8 cellular contexts compared by ENCODE assay signal in the genomic region with DNA sequence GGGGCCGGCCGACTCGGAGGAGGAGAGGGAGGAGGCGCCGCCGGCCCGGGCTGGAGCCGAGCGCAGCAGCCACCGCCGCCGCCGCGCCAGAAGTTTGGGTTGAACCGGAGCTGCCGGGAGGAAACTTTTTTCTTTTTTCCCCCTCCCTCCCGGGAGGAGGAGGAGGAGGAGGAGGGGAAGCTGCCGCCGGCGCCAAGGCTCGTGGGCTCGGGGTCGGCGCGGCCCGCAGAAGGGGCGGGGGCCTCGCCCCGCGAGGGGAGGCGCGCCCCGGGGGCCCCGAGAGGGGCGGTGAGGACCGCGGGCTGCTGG. TPM values are rescaled to one million over a fixed set of nuclear protein-coding genes. Genes with fewer than 3 reads are reported as not detected.
A peak's percentile ranks its signal among the peaks of the same experiment; 100 is the strongest.
DNase-seq lines count a peak whose midpoint lies in the region; ATAC-seq, FAIRE-seq and TF ChIP-seq lines count a peak whose summit lies in the region.

No MANE protein-coding gene starts in this region.

- H4K20me1 ChIP-seq in MM.1S (ENCODE audit: insufficient read depth, low read length): no peaks in the 10 kb centered on the region

- no peak for FAIRE-seq in frontal cortex (lab: Jason Lieb, UNC)

- H3K4me1 ChIP-seq in MM.1S (ENCODE audit: low read length) (peaks cover 18% of the 10 kb centered on the region), endodermal cell (ENCODE audit: control insufficient read depth, insufficient read depth, low read length) (peaks cover 3% of the 10 kb centered on the region), neuron (ENCODE audit: insufficient read depth, low read length) (peaks cover 21% of the 10 kb centered on the region)

- no peak overlapping the region for H3K27ac Mint-ChIP-seq in endodermal cell

- H3K36me3 Mint-ChIP-seq in endodermal cell (ENCODE audit: low read depth): no peaks in the 10 kb centered on the region

- peaks cover 9% of the 10 kb centered on the region; the same call in 1 of the 2 replicates for H3K27me3 ChIP-seq in MM.1S (replicated peaks; ENCODE audit: insufficient read depth, low read length)
- H3K27me3 ChIP-seq in endodermal cell (ENCODE audit: control insufficient read depth, insufficient read depth, low read length, poor library complexity, severe bottlenecking): peaks cover 10% of the 10 kb centered on the region
- H3K27me3 ChIP-seq in neuron (ENCODE audit: insufficient read depth, low read length): no peaks in the 10 kb centered on the region

- H3F3A ChIP-seq in MM.1S (ENCODE audit: insufficient read depth, low read length): peaks cover 21% of the 10 kb centered on the region

- H3K79me2 ChIP-seq in MM.1S (ENCODE audit: low read length): no peaks in the 10 kb centered on the region

- no peak for ATAC-seq in GM21367 (IDR thresholded peaks at IDR 0.05; ENCODE audit: unreplicated experiment)
- ATAC-seq in HG03439 (IDR thresholded peaks at IDR 0.05; ENCODE audit: unreplicated experiment): no peak

- H2AFZ ChIP-seq in MM.1S (ENCODE audit: low read length) (no peak overlapping the region), neuron (ENCODE audit: low read depth, low read length) (no peak overlapping the region)

- peak overlapping the region; percentile 89 for H3K4me3 Mint-ChIP-seq in endodermal cell

- H3K9me3 ChIP-seq in MM.1S (replicated peaks; ENCODE audit: insufficient read depth, low read length): no peaks in the 10 kb centered on the region
- no peaks in the 10 kb centered on the region for H3K9me3 ChIP-seq in endodermal cell (ENCODE audit: control insufficient read depth, low read length)
- H3K9me3 ChIP-seq in neuron (ENCODE audit: low read length): no peaks in the 10 kb centered on the region

- no peak for TF ChIP-seq CTCF in AG10803 (conservative IDR thresholded peaks at IDR 0.05; ENCODE audit: low read length)
- TF ChIP-seq CTCF in MM.1S (IDR thresholded peaks at IDR 0.05; ENCODE audit: low read length): no peak
- no peak for TF ChIP-seq CTCF in endodermal cell (conservative IDR thresholded peaks at IDR 0.05)

- peak overlapping the region; percentile 93 for H3K4me3 ChIP-seq in AG10803 (ENCODE audit: low read length)
- H3K4me3 ChIP-seq in MM.1S (ENCODE audit: low read length): peak overlapping the region; percentile 33
- peak overlapping the region; percentile 56 for H3K4me3 ChIP-seq in endodermal cell (ENCODE audit: low read length)
- peak overlapping the region; percentile 49 for H3K4me3 ChIP-seq in neuron (ENCODE audit: low read length)

- WGBS in endodermal cell (ENCODE audit: insufficient coverage in 1 of 2, insufficient read length in 1 of 2), 2 experiments: 0% methylated on average over 29 of the region's 37 CpGs; no CpG with 5 or more reads in 1 of the 2 experiments

- H3K27me3 Mint-ChIP-seq in endodermal cell (ENCODE audit: insufficient read depth): peaks cover 14% of the 10 kb centered on the region

- H3K9me2 ChIP-seq in MM.1S (replicated peaks; ENCODE audit: insufficient read depth, low read length): no peaks in the 10 kb centered on the region

- no peaks in the 10 kb centered on the region for H3K9me3 Mint-ChIP-seq in endodermal cell

- H3K27ac ChIP-seq in MM.1S (ENCODE audit: low read length) (no peak overlapping the region), endodermal cell (ENCODE audit: low read depth, low read length) (peak overlapping the region; percentile 40)

- DNase-seq in AG10803 (ENCODE audit: low read depth) (no peak), MM.1S (no peak), endodermal cell (no peak), mesenteric fat pad (ENCODE audit: low spot score) (no peak), frontal cortex (ENCODE audit: low spot score in 2 of 2) (no peak)

- H3K9ac ChIP-seq in MM.1S (ENCODE audit: low read length): no peak overlapping the region
- H3K9ac ChIP-seq in endodermal cell (ENCODE audit: extremely low read depth, low read length, poor library complexity, severe bottlenecking): no peak overlapping the region

- peaks cover 50% of the 10 kb centered on the region for H3K4me1 Mint-ChIP-seq in endodermal cell

- H3K4me2 ChIP-seq in MM.1S (ENCODE audit: low read depth, low read length): no peak overlapping the region

- H3K36me3 ChIP-seq in MM.1S (replicated peaks; ENCODE audit: insufficient read depth, low read length) (no peaks in the 10 kb centered on the region), endodermal cell (ENCODE audit: control insufficient read depth, insufficient read depth, low read length) (no peaks in the 10 kb centered on the region), neuron (ENCODE audit: insufficient read depth, low read length) (no peaks in the 10 kb centered on the region)

RNA-seq across cellular contexts. Expression of gene CRIM1, which starts 0.3 kb away (rescaled TPM):
- total RNA-seq in endodermal cell: 10 to 100 TPM; 26.7 to 26.9 TPM
- polyA plus RNA-seq in endodermal cell (2013, experiment 1 of 2): 14.9 TPM
- polyA plus RNA-seq in endodermal cell (2013, experiment 2 of 2): 15.4 TPM
- 230 TPM for total RNA-seq in mesenteric fat pad
- total RNA-seq in frontal cortex: 97.8 TPM

Comparison
In these comparisons a context has a peak if more than half of its experiments do, and no peak if none do; other contexts are left out.
1. H3K4me3 ChIP-seq: peak in every context shown above with its lines; median percentile 93 in AG10803; 56 in endodermal cell; 49 in neuron; 33 in MM.1S.